Comparison of ENCODE assay signal across 8 cellular contexts in the genomic region with DNA sequence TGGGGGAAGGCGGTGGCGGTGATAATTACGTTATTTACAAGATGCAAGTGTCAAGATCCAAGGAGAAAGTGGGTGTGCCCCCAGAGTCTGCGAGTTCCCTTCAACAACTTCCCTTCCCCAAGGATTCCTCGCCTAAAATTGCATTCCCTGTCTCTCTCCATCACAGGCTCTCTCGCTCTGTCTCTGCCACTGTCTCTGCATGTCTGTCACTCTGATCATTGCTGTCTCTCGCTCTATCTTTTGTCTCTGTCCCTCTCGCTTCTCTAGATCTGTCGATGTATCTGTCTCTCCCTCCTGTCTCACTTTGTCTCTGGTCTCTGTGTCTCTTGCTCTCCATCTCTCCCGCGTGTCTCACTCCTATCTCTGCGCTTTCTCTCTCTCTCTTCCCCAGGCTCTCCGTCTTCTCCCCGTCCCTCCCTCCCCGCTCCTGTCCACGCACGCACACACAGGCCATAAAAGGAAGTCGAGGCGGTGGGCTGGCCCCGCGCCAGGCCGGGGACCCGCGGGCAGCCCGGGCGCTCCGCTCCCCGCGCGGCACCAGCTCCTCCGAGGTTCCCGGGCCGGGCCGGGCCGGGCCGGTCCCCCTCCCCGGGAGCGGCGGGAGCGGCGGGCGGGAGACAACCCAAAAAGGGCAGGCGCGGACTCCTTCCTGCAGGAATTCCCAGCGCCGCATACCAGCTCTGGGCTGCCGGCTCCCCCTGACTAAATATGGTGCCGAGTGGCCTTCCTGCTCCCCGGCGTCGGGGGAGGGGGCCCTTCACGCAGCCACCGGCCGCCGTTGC. TPM values are rescaled to one million over a fixed set of nuclear protein-coding genes. Genes with fewer than 3 reads are reported as not detected.
DNase-seq lines count a peak whose midpoint lies in the region; FAIRE-seq and TF ChIP-seq lines count a peak whose summit lies in the region.

No MANE protein-coding gene starts in this region.

- H3K27me3 Mint-ChIP-seq in IgD-negative memory B cell: peaks cover 15% of the 10 kb centered on the region

- H2BK15ac ChIP-seq in H1 (ENCODE audit: low read length): no peak overlapping the region

- TF ChIP-seq POLR2A in H1 (IDR thresholded peaks at IDR 0.05; ENCODE audit: control extremely low read depth in 1 of 2, low read depth in 2 of 2, low read length in 2 of 2): peak in 1 of 2 experiments; percentile 45; a peak in 2 of 3 replicates

- 2% methylated on average over 10 of the region's 55 CpGs; no CpG with 5 or more reads in 1 of the 2 experiments for WGBS in H1 (ENCODE audit: extremely low coverage in 1 of 2, insufficient coverage in 1 of 2, insufficient read length in 1 of 2, insufficient replicate concordance in 2 of 2, low coverage in 1 of 2, low lambda C conversion rate in 2 of 2, missing lambda C conversion rate in 1 of 2), 2 experiments

- no peaks in the 10 kb centered on the region; a peak in 2 of 7 replicates for H3K4me1 ChIP-seq in H1 (replicated peaks in 1 of 4; ENCODE audit: control insufficient read depth in 3 of 4, insufficient read depth in 4 of 4, low read length in 3 of 4)
- H3K4me1 ChIP-seq in effector memory CD4-positive, alpha-beta T cell (ENCODE audit: control insufficient read depth, insufficient read depth, low read length, poor library complexity, severe bottlenecking): no peaks in the 10 kb centered on the region

- no peak overlapping the region for H3K56ac ChIP-seq in H1 (replicated peaks; ENCODE audit: insufficient read length, low read depth, low read length)

- H2BK5ac ChIP-seq in H1 (ENCODE audit: low read depth, low read length): no peak overlapping the region; the same call in 1 of the 2 replicates

- H4K5ac ChIP-seq in H1 (ENCODE audit: insufficient read length, low read depth, low read length): no peak overlapping the region

- no peak for TF ChIP-seq RAD21 in H1 (IDR thresholded peaks at IDR 0.05 in 1 of 2, conservative IDR thresholded peaks at IDR 0.05 in 1 of 2; ENCODE audit: low read depth in 2 of 2, low read length in 2 of 2)

- CTCF ChIA-PET in H1 (lab: Charles Lee; ENCODE audit: partially characterized antibody): interaction anchor here (0.5 to 2.8 kb wide), 3 partner anchors 16 to 208 kb away, joined by 3 to 14 read pairs (median 3); no protein-coding TSS in a partner anchor

- H3K4ac ChIP-seq in H1 (replicated peaks; ENCODE audit: insufficient read length, low read depth, low read length): no peak overlapping the region

- TF ChIP-seq EP300 in H1 (IDR thresholded peaks at IDR 0.05; ENCODE audit: borderline replicate concordance in 1 of 2, low read depth in 2 of 2, low read length in 2 of 2): no peak

- peak overlapping the region; percentile 8 to 65 (median 44); a peak in 3 of 7 replicates for H3K9ac ChIP-seq in H1 (replicated peaks in 1 of 4; ENCODE audit: extremely low read depth in 1 of 4, low read depth in 3 of 4, low read length in 3 of 4)

- no peaks in the 10 kb centered on the region for H3K9me3 Mint-ChIP-seq in IgD-negative memory B cell

- H2AK5ac ChIP-seq in H1 (ENCODE audit: low read depth, low read length): no peak overlapping the region

- peak overlapping the region; percentile 1; the same call in 1 of the 2 replicates for H2BK12ac ChIP-seq in H1 (ENCODE audit: low read depth, low read length)

- H4K20me1 ChIP-seq in H1 (replicated peaks in 1 of 2; ENCODE audit: control insufficient read depth in 1 of 2, insufficient read depth in 2 of 2, low read length in 2 of 2): no peaks in the 10 kb centered on the region

- H3K36me3 Mint-ChIP-seq in IgD-negative memory B cell: no peaks in the 10 kb centered on the region

- no peak overlapping the region for H2BK120ac ChIP-seq in H1 (replicated peaks; ENCODE audit: low read depth, low read length)

- H3K4me2 ChIP-seq in H1 (ENCODE audit: insufficient read depth in 1 of 2, low read depth in 2 of 2, low read length in 2 of 2): peak overlapping the region; percentile 91 to 100

- no peaks in the 10 kb centered on the region for H3K9me3 ChIP-seq in H1 (ENCODE audit: insufficient read depth in 2 of 2, low read depth in 1 of 2, low read length in 1 of 2)
- H3K9me3 ChIP-seq in effector memory CD4-positive, alpha-beta T cell (ENCODE audit: control insufficient read depth, low read length): no peaks in the 10 kb centered on the region

- peak overlapping the region; percentile 34 to 82 (median 56) for H3K4me3 Mint-ChIP-seq in IgD-negative memory B cell

- no peak overlapping the region for H3K27ac ChIP-seq in H1 (ENCODE audit: low read depth, low read length)
- H3K27ac ChIP-seq in effector memory CD4-positive, alpha-beta T cell (ENCODE audit: insufficient read depth, low read length, poor library complexity, severe bottlenecking): no peak overlapping the region

- H3K23me2 ChIP-seq in H1 (ENCODE audit: low read depth, low read length): peaks cover 12% of the 10 kb centered on the region

- H3K27ac Mint-ChIP-seq in IgD-negative memory B cell: no peak overlapping the region

- no peak overlapping the region for H4K91ac ChIP-seq in H1 (replicated peaks; ENCODE audit: insufficient read length, low read length)

- FAIRE-seq in H1 (lab: Jason Lieb, UNC): peak; percentile 32

- no peaks in the 10 kb centered on the region for H3K36me3 ChIP-seq in H1 (ENCODE audit: control insufficient read depth in 2 of 4, insufficient read depth in 4 of 4, low read length in 3 of 4)
- no peaks in the 10 kb centered on the region for H3K36me3 ChIP-seq in effector memory CD4-positive, alpha-beta T cell (ENCODE audit: control insufficient read depth, insufficient read depth, low read length)

- 0 out of 2 replicates have a peak overlapping the region, but pooled peaks have one; percentile 48 for H2BK20ac ChIP-seq in H1 (ENCODE audit: low read length)

- no peaks in the 10 kb centered on the region for H3K79me1 ChIP-seq in H1 (ENCODE audit: low read depth, low read length)

- H4K8ac ChIP-seq in H1 (ENCODE audit: extremely low read depth, insufficient read depth, low read length): no peak overlapping the region; the same call in 1 of the 2 replicates

- TF ChIP-seq CTCF in H1 (IDR thresholded peaks at IDR 0.05; ENCODE audit: control extremely low read depth in 1 of 3, insufficient read depth in 1 of 3, low read depth in 1 of 3, low read length in 3 of 3): no peak

- H3K14ac ChIP-seq in H1 (ENCODE audit: insufficient read length): no peak overlapping the region

- peaks cover 16 to 22% (median 19%) of the 10 kb centered on the region in 3 donors for H3K4me1 Mint-ChIP-seq in IgD-negative memory B cell

- peak overlapping the region; percentile 91 for H2AFZ ChIP-seq in H1 (ENCODE audit: low read length)

- no peak overlapping the region for H3K23ac ChIP-seq in H1 (ENCODE audit: insufficient read length)

- peak overlapping the region; percentile 55 to 82 (median 68) for H3K4me3 ChIP-seq in H1 (ENCODE audit: extremely low read depth in 1 of 4, insufficient read depth in 2 of 4, low read depth in 3 of 4, low read length in 4 of 4)
- no peak overlapping the region for H3K4me3 ChIP-seq in effector memory CD4-positive, alpha-beta T cell (ENCODE audit: insufficient read depth, low read depth, low read length, poor library complexity, severe bottlenecking)

- peaks cover 4 to 42% (median 31%) of the 10 kb centered on the region in 4 experiments for H3K27me3 ChIP-seq in H1 (replicated peaks in 1 of 4; ENCODE audit: control insufficient read depth in 3 of 4, extremely low read depth in 1 of 4, insufficient read depth in 3 of 4, low read length in 3 of 4)
- peaks cover 13% of the 10 kb centered on the region for H3K27me3 ChIP-seq in effector memory CD4-positive, alpha-beta T cell (replicated peaks; ENCODE audit: control insufficient read depth, insufficient read depth, low read length, poor library complexity, severe bottlenecking)

- no peak overlapping the region for H3K18ac ChIP-seq in H1 (ENCODE audit: extremely low read depth, low read length)

- peak; percentile 80 for DNase-seq in AG08396 (ENCODE audit: low spot score)
- DNase-seq in H1 (ENCODE audit: low read depth in 1 of 2, low spot score in 2 of 2): peak in 1 of 2 experiments; percentile 73
- DNase-seq in mucosa of gallbladder (ENCODE audit: low spot score): peak; percentile 47
- DNase-seq in NCI-H526 (lab: John Stamatoyannopoulos, UW): no peak
- no peak for DNase-seq in activated CD4-positive, alpha-beta T cell treated with anti-CD3 and anti-CD28 coated beads, Interleukin-2, amount 50 U/mL, for 1 hour
- no peak for DNase-seq in effector memory CD4-positive, alpha-beta T cell
- no peak for DNase-seq in stimulated activated CD4-positive, alpha-beta T cell treated with anti-CD3 and anti-CD28 coated beads, Interleukin-4, amount 100 ng/mL, for 4 hours

- POLR2A ChIA-PET in H1 (lab: Charles Lee; ENCODE audit: partially characterized antibody): interaction anchor here (0.6 to 2.4 kb wide), 13 partner anchors 8 to 299 kb away, joined by 3 to 12 read pairs (median 4); a partner anchor contains a TSS

- H3K79me2 ChIP-seq in H1 (ENCODE audit: control insufficient read depth in 1 of 2, insufficient read depth in 2 of 2, low read length in 2 of 2): no peaks in the 10 kb centered on the region

TF ChIP-seq in H1, 55 proteins besides CTCF, POLR2A, EP300 and RAD21 (continues in another document):
- TF ChIP-seq BCL11A (IDR thresholded peaks at IDR 0.05; ENCODE audit: low read depth in 2 of 2, low read length in 2 of 2) (no peak), JUND (IDR thresholded peaks at IDR 0.05; ENCODE audit: low read length) (no peak)

RNA-seq across cellular contexts. Expression of a gene that starts 1.1 kb away (rescaled TPM):
- polyA plus RNA-seq in IgD-negative memory B cell (3.9 TPM), H1 (2011; rRNA removed) (0.11 and 0.20 TPM in 2 replicates)
- 0.71 and 0.78 TPM in 2 replicates for total RNA-seq in H1 (2021; fragmentation: NEBNext Ultra II Directional; extraction: Animal tissue kit (Norgen Biotek cat#: 25700))
- polyA plus RNA-seq in H1 (2011; cell fraction: cytosol; rRNA removed): 0.40 TPM
- polyA plus RNA-seq in H1 (2011; cell fraction: nucleus; rRNA removed): 0.39 TPM
- 0.93 to 1.4 TPM (median 1.0 TPM) in 4 replicates for polyA plus RNA-seq in H1 (2012, experiment 1 of 2)
- polyA plus RNA-seq in H1 (2012, experiment 2 of 2): 0.21 TPM
- polyA plus RNA-seq in H1 (2013, experiment 1 of 2): 0.63 TPM
- polyA plus RNA-seq in H1 (2013, experiment 2 of 2): 0.79 TPM
- polyA minus RNA-seq in H1 (2011; rRNA and poly(A)+ RNA removed): 0.60 and 0.63 TPM in 2 replicates
- polyA minus RNA-seq in H1 (2011; cell fraction: cytosol; rRNA and poly(A)+ RNA removed): 0.73 TPM
- polyA minus RNA-seq in H1 (2011; cell fraction: nucleus; rRNA and poly(A)+ RNA removed): 0.50 TPM
- 1,761 TPM for total RNA-seq in mucosa of gallbladder

RNA-seq across cellular contexts. Expression of a gene that starts 30.4 kb away (rescaled TPM):
- polyA plus RNA-seq in IgD-negative memory B cell: 28.1 TPM
- total RNA-seq in H1 (2021; fragmentation: NEBNext Ultra II Directional; extraction: Animal tissue kit (Norgen Biotek cat#: 25700)): 33.2 and 49.0 TPM in 2 replicates
- 10.2 and 16.2 TPM in 2 replicates for polyA plus RNA-seq in H1 (2011; rRNA removed)
- polyA plus RNA-seq in H1 (2011; cell fraction: cytosol; rRNA removed): 20.7 TPM
- polyA plus RNA-seq in H1 (2011; cell fraction: nucleus; rRNA removed): 6.0 TPM
- 17.0 to 42.4 TPM (median 19.0 TPM) in 4 replicates for polyA plus RNA-seq in H1 (2012, experiment 1 of 2)
- polyA plus RNA-seq in H1 (2012, experiment 2 of 2): 8.8 TPM
- polyA plus RNA-seq in H1 (2013, experiment 1 of 2): 28.9 TPM
- 34.3 TPM for polyA plus RNA-seq in H1 (2013, experiment 2 of 2)
- 14.8 and 30.1 TPM in 2 replicates for polyA minus RNA-seq in H1 (2011; rRNA and poly(A)+ RNA removed)
- polyA minus RNA-seq in H1 (2011; cell fraction: cytosol; rRNA and poly(A)+ RNA removed): 13.4 TPM
- polyA minus RNA-seq in H1 (2011; cell fraction: nucleus; rRNA and poly(A)+ RNA removed): 9.7 TPM
- 21.2 TPM for total RNA-seq in mucosa of gallbladder

Comparison
In these comparisons a context has a peak if more than half of its experiments do, and no peak if none do; other contexts are left out.
1. DNase-seq: peak in AG08396 (single experiment) and mucosa of gallbladder (single experiment); none in NCI-H526 (0 of 2), activated CD4-positive, alpha-beta T cell treated with anti-CD3 and anti-CD28 coated beads, Interleukin-2, amount 50 U/mL, for 1 hour (single experiment), effector memory CD4-positive, alpha-beta T cell (0 of 3) and stimulated activated CD4-positive, alpha-beta T cell treated with anti-CD3 and anti-CD28 coated beads, Interleukin-4, amount 100 ng/mL, for 4 hours (0 of 2).
2. RNA of a gene that starts 1.1 kb away (total RNA-seq): 1,761 TPM in mucosa of gallbladder (single experiment); 0.71 to 0.78 TPM in H1; every median in the first group is over 100 times any median in the second.